ENCODE assay signal across 15 cellular contexts in genomic region chr20:20772492-20773047, GRCh38.
A peak's percentile ranks its signal among the peaks of the same experiment; 100 is the strongest.
DNase-seq lines count a peak whose midpoint lies in the region; ATAC-seq and TF ChIP-seq lines count a peak whose summit lies in the region.
"Had no signal": no experiment of that assay in that cellular context is flagged by ENCODE, and none has a peak within 500 bp of the region (broad histone marks: within the 10 kb centered on the region; RNA-seq: fewer than 3 reads in every experiment).

No MANE protein-coding gene starts in this region.

- no peak overlapping the region for H3K4me3 Mint-ChIP-seq in MCF 10A (ENCODE audit: unreplicated experiment)
- H3K4me3 Mint-ChIP-seq: T-helper 17 cell had no signal

- H3K27me3 ChIP-seq in breast epithelium, result no peaks in the 10 kb centered on the region
- H3K27me3 ChIP-seq: BLaER1 treated with 17β-estradiol and CSF1 and Interleukin-3, amounts not matched to agents 10 nM and 100 nM had no signal

- H3K4me1 ChIP-seq in breast epithelium, result no peaks in the 10 kb centered on the region

- no peak overlapping the region for H3K4me3 ChIP-seq in breast epithelium
- H3K4me3 ChIP-seq: BLaER1 treated with 17β-estradiol and CSF1 and Interleukin-3, amounts not matched to agents 10 nM and 100 nM had no signal

- no peaks in the 10 kb centered on the region for H3K36me3 Mint-ChIP-seq in MCF 10A (ENCODE audit: insufficient read depth, unreplicated experiment)

- POLR2A ChIA-PET in MCF 10A (lab: Yijun Ruan, JAX), result interaction anchor here (0.7 to 2.6 kb wide), 16 partner anchors 8 to 91 kb away, joined by 3 to 16 read pairs (median 4); partner anchors contain the start of gene RALGAPA2

- TF ChIP-seq POLR2A in breast epithelium (IDR thresholded peaks at IDR 0.05), result no peak

- ATAC-seq in HG02623 (IDR thresholded peaks at IDR 0.05; ENCODE audit: unreplicated experiment) (no peak), GM21526 (IDR thresholded peaks at IDR 0.05; ENCODE audit: low FRiP score, unreplicated experiment) (no peak)
- ATAC-seq: T-helper 17 cell had no signal

- no peak overlapping the region for H3K27ac ChIP-seq in breast epithelium
- peak overlapping the region; percentile 70 for H3K27ac ChIP-seq in VCaP
- H3K27ac ChIP-seq: BLaER1 treated with 17β-estradiol and CSF1 and Interleukin-3, amounts not matched to agents 10 nM and 100 nM had no signal

- intact Hi-C loops in MCF 10A (cut with micrococcal nuclease), result no loop called here
- intact Hi-C loops in breast epithelium (cut with DNase I; ENCODE audit: low total_unique reads), result no loop called here

- peak; percentile 94 for DNase-seq in MCF 10A (ENCODE audit: unreplicated experiment)
- DNase-seq in breast epithelium (ENCODE audit: low spot score in 2 of 2), result no peak
- DNase-seq in NCI-H2196 (lab: John Stamatoyannopoulos, UW; ENCODE audit: unreplicated experiment), result peak; percentile 64
- no peak for DNase-seq in HUDEP-2 (lab: John Stamatoyannopoulos, UW; ENCODE audit: unreplicated experiment in 76 of 76)
- no peak for DNase-seq in NCI-H226
- DNase-seq: DMS 273 treated with DMSO at 0.1 percent for 48 hours, MM.1S, NCI-H1436 treated with DMSO at 0.1 percent for 48 hours, NCI-H526, OCI-M1, T-helper 17 cell had no signal

- peaks cover 0 to 5% of the 10 kb centered on the region in 2 donors for H3K9me3 ChIP-seq in breast epithelium

- H3K36me3 ChIP-seq in breast epithelium, result no peaks in the 10 kb centered on the region
- H3K36me3 ChIP-seq: BLaER1 treated with 17β-estradiol and CSF1 and Interleukin-3, amounts not matched to agents 10 nM and 100 nM had no signal

- BruUV-seq in MCF 10A (replicated peaks; lab: Mats Ljungman, UMichigan), result no TSS peak

- no peaks in the 10 kb centered on the region for H3K27me3 Mint-ChIP-seq in MCF 10A (ENCODE audit: insufficient read depth, unreplicated experiment)

- no peaks in the 10 kb centered on the region for H3K9me3 Mint-ChIP-seq in MCF 10A (ENCODE audit: unreplicated experiment)

- no peak overlapping the region for H3K27ac Mint-ChIP-seq in MCF 10A (ENCODE audit: low read depth, unreplicated experiment)
- H3K27ac Mint-ChIP-seq: T-helper 17 cell had no signal

- CTCF ChIA-PET in MCF 10A (lab: Yijun Ruan, JAX), result interaction anchor here (0.5 to 1.7 kb wide), 11 partner anchors 11 to 253 kb away, joined by 3 to 4 read pairs (median 3); no protein-coding TSS in a partner anchor

- H3K4me1 Mint-ChIP-seq in MCF 10A (ENCODE audit: insufficient read depth, unreplicated experiment), result peaks cover 27% of the 10 kb centered on the region
- H3K4me1 Mint-ChIP-seq: T-helper 17 cell had no signal

- TF ChIP-seq CTCF in MCF 10A (IDR thresholded peaks at IDR 0.05; ENCODE audit: unreplicated experiment) (no peak), breast epithelium (IDR thresholded peaks at IDR 0.05) (no peak), VCaP (conservative IDR thresholded peaks at IDR 0.05) (no peak)

Comparison
In these comparisons a context has a peak if more than half of its experiments do, and no peak if none do; other contexts are left out.
1. DNase-seq: peak in MCF 10A (single experiment) and NCI-H2196 (single experiment); none in breast epithelium (0 of 2), HUDEP-2 (0 of 76) and NCI-H226 (single experiment).